Comparison of ENCODE assay signal across 1 cellular context in the genomic region with DNA sequence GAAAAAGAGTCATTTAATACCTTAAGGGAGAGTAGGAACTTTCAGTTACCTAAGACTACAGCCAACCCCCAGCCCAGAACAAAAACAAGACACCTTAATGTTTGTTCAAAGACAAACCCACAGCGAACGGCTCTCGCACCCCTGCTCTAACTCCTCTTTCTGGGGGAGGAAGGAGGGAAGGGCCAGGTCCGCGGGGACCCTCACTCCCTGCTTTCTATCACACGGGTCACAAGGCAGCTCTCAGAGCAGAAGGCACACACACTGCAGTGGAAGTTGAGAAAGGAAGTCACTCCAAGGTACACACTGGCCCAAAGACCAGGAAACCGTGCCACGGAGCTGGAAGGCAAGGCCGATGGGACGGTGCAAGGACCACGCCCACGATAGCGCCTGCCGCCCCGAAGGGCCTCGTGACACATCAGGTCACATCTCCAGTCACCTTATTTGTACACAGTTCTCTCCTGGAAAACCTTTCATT.
TF ChIP-seq lines count a peak whose summit lies in the region.

No MANE protein-coding gene starts in this region.

TF ChIP-seq in SK-N-SH treated with all-trans-retinoic acid at 6 μM for 48 hours, 23 proteins besides CTCF, POLR2A, EP300 and RAD21 (continued from another document):
- TF ChIP-seq, protein P1, sequence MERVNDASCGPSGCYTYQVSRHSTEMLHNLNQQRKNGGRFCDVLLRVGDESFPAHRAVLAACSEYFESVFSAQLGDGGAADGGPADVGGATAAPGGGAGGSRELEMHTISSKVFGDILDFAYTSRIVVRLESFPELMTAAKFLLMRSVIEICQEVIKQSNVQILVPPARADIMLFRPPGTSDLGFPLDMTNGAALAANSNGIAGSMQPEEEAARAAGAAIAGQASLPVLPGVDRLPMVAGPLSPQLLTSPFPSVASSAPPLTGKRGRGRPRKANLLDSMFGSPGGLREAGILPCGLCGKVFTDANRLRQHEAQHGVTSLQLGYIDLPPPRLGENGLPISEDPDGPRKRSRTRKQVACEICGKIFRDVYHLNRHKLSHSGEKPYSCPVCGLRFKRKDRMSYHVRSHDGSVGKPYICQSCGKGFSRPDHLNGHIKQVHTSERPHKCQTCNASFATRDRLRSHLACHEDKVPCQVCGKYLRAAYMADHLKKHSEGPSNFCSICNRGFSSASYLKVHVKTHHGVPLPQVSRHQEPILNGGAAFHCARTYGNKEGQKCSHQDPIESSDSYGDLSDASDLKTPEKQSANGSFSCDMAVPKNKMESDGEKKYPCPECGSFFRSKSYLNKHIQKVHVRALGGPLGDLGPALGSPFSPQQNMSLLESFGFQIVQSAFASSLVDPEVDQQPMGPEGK (CRISPR knock-in tag; IDR thresholded peaks at IDR 0.05; ENCODE audit: borderline replicate concordance): no peak
- no peak for TF ChIP-seq OSR1 (CRISPR knock-in tag; IDR thresholded peaks at IDR 0.05)
- no peak for TF ChIP-seq TOX (CRISPR knock-in tag; IDR thresholded peaks at IDR 0.05; ENCODE audit: borderline replicate concordance)
- TF ChIP-seq TCF4 (CRISPR knock-in tag; IDR thresholded peaks at IDR 0.05; ENCODE audit: borderline replicate concordance): no peak
- TF ChIP-seq, protein P2, sequence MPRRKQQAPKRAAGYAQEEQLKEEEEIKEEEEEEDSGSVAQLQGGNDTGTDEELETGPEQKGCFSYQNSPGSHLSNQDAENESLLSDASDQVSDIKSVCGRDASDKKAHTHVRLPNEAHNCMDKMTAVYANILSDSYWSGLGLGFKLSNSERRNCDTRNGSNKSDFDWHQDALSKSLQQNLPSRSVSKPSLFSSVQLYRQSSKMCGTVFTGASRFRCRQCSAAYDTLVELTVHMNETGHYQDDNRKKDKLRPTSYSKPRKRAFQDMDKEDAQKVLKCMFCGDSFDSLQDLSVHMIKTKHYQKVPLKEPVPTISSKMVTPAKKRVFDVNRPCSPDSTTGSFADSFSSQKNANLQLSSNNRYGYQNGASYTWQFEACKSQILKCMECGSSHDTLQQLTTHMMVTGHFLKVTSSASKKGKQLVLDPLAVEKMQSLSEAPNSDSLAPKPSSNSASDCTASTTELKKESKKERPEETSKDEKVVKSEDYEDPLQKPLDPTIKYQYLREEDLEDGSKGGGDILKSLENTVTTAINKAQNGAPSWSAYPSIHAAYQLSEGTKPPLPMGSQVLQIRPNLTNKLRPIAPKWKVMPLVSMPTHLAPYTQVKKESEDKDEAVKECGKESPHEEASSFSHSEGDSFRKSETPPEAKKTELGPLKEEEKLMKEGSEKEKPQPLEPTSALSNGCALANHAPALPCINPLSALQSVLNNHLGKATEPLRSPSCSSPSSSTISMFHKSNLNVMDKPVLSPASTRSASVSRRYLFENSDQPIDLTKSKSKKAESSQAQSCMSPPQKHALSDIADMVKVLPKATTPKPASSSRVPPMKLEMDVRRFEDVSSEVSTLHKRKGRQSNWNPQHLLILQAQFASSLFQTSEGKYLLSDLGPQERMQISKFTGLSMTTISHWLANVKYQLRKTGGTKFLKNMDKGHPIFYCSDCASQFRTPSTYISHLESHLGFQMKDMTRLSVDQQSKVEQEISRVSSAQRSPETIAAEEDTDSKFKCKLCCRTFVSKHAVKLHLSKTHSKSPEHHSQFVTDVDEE (CRISPR knock-in tag; IDR thresholded peaks at IDR 0.05): no peak
- TF ChIP-seq, protein P3, sequence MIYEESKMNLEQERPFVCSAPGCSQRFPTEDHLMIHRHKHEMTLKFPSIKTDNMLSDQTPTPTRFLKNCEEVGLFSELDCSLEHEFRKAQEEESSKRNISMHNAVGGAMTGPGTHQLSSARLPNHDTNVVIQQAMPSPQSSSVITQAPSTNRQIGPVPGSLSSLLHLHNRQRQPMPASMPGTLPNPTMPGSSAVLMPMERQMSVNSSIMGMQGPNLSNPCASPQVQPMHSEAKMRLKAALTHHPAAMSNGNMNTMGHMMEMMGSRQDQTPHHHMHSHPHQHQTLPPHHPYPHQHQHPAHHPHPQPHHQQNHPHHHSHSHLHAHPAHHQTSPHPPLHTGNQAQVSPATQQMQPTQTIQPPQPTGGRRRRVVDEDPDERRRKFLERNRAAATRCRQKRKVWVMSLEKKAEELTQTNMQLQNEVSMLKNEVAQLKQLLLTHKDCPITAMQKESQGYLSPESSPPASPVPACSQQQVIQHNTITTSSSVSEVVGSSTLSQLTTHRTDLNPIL (CRISPR knock-in tag; IDR thresholded peaks at IDR 0.05; ENCODE audit: low read depth): no peak
- no peak for TF ChIP-seq ZC3H10 (CRISPR knock-in tag; IDR thresholded peaks at IDR 0.05)
